In the genomic region with DNA sequence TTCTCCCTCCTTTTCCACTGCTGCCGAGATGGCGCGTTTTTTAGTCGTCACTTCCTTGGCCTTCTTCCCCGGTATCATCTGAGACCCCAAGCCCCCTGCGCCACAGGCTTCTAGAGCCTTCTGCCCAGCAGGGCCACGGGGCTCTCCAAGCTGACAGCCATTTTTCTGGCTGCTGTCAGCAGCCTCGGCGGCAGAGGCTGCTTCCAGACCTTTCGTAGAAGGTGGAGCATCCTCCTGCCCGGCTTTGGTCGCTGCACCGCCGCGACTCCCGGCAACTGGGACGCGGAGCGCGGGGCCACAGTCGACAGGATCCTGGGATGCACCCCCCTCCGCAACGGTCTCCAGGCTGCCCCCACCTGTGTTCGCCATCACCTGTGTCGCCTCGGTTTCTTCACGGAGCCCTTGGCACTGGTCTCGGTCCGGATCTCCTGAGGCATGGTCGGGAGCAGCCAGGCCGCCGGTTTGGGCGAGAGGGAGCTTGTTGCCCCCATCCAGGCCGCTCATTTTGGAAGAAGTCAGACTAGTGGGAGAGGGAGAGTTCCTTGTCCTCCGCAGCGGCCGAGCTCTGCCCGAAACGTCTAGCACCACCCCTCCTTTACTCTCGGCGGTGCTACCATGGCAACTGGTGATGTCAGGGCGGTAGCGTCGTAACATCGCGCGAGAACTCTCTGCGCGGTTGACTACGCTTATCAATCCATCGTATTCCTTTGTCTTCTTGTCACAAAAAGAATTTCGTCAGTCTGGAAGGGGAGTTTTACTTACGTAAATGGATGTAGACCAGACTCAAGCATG, we compare ENCODE assay signal across 1 cellular context.
A peak's percentile ranks its signal among the peaks of the same experiment; 100 is the strongest.
TF ChIP-seq lines count a peak whose summit lies in the region.

A gene (minus strand): TSS at position 571 of the 792 bp plus-strand sequence. CDS start 67 bp downstream, at position 504.

TF ChIP-seq in K562, 482 proteins besides CTCF, POLR2A, EP300 and RAD21 (continued from another document and continues in another):
- TF ChIP-seq, protein P1, sequence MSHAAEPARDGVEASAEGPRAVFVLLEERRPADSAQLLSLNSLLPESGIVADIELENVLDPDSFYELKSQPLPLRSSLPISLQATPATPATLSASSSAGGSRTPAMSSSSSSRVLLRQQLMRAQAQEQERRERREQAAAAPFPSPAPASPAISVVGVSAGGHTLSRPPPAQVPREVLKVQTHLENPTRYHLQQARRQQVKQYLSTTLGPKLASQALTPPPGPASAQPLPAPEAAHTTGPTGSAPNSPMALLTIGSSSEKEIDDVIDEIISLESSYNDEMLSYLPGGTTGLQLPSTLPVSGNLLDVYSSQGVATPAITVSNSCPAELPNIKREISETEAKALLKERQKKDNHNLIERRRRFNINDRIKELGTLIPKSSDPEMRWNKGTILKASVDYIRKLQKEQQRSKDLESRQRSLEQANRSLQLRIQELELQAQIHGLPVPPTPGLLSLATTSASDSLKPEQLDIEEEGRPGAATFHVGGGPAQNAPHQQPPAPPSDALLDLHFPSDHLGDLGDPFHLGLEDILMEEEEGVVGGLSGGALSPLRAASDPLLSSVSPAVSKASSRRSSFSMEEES (CRISPR knock-in tag; IDR thresholded peaks at IDR 0.05): no peak
- TF ChIP-seq, protein P2, sequence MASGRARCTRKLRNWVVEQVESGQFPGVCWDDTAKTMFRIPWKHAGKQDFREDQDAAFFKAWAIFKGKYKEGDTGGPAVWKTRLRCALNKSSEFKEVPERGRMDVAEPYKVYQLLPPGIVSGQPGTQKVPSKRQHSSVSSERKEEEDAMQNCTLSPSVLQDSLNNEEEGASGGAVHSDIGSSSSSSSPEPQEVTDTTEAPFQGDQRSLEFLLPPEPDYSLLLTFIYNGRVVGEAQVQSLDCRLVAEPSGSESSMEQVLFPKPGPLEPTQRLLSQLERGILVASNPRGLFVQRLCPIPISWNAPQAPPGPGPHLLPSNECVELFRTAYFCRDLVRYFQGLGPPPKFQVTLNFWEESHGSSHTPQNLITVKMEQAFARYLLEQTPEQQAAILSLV (tag; IDR thresholded peaks at IDR 0.05): no peak
- TF ChIP-seq HDAC3 (IDR thresholded peaks at IDR 0.05; ENCODE audit: borderline replicate concordance, partially characterized antibody) (no peak), MYBL2 (IDR thresholded peaks at IDR 0.05; ENCODE audit: low read depth) (no peak), MYBL2 (CRISPR knock-in tag; IDR thresholded peaks at IDR 0.05; ENCODE audit: borderline replicate concordance) (no peak), SREBF2 (CRISPR knock-in tag; IDR thresholded peaks at IDR 0.05) (no peak), GATAD2A (IDR thresholded peaks at IDR 0.05) (no peak), CEBPB (tag; IDR thresholded peaks at IDR 0.05) (peak; percentile 76), ZNF143 (CRISPR knock-in tag; IDR thresholded peaks at IDR 0.05) (no peak), CTBP1 (IDR thresholded peaks at IDR 0.05; ENCODE audit: borderline replicate concordance) (no peak), SMARCC2 (IDR thresholded peaks at IDR 0.05; ENCODE audit: low read depth) (no peak), ZNF766 (CRISPR knock-in tag; conservative IDR thresholded peaks at IDR 0.05) (no peak), ZKSCAN8 (CRISPR knock-in tag; IDR thresholded peaks at IDR 0.05) (no peak), SMAD4 (CRISPR knock-in tag; conservative IDR thresholded peaks at IDR 0.05) (no peak), XRCC3 (IDR thresholded peaks at IDR 0.05) (no peak), TAF9B (IDR thresholded peaks at IDR 0.05; ENCODE audit: partially characterized antibody) (no peak), ZNF584 (CRISPR knock-in tag; IDR thresholded peaks at IDR 0.05; ENCODE audit: low read depth) (no peak), PHB2 (IDR thresholded peaks at IDR 0.05; ENCODE audit: low read depth) (no peak), SMAD3 (CRISPR knock-in tag; conservative IDR thresholded peaks at IDR 0.05) (no peak), HMGN3 (IDR thresholded peaks at IDR 0.05; ENCODE audit: borderline replicate concordance, extremely low read depth, insufficient read length, low read depth, low read length) (no peak), ZFPM2 (CRISPR knock-in tag; IDR thresholded peaks at IDR 0.05) (no peak), ZZZ3 (IDR thresholded peaks at IDR 0.05) (no peak), ZNF165 (CRISPR knock-in tag; IDR thresholded peaks at IDR 0.05; ENCODE audit: borderline replicate concordance) (no peak), PTTG1 (tag; IDR thresholded peaks at IDR 0.05; ENCODE audit: low read depth) (no peak)
- TF ChIP-seq, protein P3, sequence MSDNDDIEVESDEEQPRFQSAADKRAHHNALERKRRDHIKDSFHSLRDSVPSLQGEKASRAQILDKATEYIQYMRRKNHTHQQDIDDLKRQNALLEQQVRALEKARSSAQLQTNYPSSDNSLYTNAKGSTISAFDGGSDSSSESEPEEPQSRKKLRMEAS (CRISPR knock-in tag; IDR thresholded peaks at IDR 0.05): peak; percentile 56; the same call in 1 of the 2 replicates
- TF ChIP-seq, protein P4, sequence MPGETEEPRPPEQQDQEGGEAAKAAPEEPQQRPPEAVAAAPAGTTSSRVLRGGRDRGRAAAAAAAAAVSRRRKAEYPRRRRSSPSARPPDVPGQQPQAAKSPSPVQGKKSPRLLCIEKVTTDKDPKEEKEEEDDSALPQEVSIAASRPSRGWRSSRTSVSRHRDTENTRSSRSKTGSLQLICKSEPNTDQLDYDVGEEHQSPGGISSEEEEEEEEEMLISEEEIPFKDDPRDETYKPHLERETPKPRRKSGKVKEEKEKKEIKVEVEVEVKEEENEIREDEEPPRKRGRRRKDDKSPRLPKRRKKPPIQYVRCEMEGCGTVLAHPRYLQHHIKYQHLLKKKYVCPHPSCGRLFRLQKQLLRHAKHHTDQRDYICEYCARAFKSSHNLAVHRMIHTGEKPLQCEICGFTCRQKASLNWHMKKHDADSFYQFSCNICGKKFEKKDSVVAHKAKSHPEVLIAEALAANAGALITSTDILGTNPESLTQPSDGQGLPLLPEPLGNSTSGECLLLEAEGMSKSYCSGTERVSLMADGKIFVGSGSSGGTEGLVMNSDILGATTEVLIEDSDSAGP (CRISPR knock-in tag; IDR thresholded peaks at IDR 0.05): no peak
- TF ChIP-seq, protein P5, sequence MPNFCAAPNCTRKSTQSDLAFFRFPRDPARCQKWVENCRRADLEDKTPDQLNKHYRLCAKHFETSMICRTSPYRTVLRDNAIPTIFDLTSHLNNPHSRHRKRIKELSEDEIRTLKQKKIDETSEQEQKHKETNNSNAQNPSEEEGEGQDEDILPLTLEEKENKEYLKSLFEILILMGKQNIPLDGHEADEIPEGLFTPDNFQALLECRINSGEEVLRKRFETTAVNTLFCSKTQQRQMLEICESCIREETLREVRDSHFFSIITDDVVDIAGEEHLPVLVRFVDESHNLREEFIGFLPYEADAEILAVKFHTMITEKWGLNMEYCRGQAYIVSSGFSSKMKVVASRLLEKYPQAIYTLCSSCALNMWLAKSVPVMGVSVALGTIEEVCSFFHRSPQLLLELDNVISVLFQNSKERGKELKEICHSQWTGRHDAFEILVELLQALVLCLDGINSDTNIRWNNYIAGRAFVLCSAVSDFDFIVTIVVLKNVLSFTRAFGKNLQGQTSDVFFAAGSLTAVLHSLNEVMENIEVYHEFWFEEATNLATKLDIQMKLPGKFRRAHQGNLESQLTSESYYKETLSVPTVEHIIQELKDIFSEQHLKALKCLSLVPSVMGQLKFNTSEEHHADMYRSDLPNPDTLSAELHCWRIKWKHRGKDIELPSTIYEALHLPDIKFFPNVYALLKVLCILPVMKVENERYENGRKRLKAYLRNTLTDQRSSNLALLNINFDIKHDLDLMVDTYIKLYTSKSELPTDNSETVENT (CRISPR knock-in tag; IDR thresholded peaks at IDR 0.05): no peak
- TF ChIP-seq, protein P6, sequence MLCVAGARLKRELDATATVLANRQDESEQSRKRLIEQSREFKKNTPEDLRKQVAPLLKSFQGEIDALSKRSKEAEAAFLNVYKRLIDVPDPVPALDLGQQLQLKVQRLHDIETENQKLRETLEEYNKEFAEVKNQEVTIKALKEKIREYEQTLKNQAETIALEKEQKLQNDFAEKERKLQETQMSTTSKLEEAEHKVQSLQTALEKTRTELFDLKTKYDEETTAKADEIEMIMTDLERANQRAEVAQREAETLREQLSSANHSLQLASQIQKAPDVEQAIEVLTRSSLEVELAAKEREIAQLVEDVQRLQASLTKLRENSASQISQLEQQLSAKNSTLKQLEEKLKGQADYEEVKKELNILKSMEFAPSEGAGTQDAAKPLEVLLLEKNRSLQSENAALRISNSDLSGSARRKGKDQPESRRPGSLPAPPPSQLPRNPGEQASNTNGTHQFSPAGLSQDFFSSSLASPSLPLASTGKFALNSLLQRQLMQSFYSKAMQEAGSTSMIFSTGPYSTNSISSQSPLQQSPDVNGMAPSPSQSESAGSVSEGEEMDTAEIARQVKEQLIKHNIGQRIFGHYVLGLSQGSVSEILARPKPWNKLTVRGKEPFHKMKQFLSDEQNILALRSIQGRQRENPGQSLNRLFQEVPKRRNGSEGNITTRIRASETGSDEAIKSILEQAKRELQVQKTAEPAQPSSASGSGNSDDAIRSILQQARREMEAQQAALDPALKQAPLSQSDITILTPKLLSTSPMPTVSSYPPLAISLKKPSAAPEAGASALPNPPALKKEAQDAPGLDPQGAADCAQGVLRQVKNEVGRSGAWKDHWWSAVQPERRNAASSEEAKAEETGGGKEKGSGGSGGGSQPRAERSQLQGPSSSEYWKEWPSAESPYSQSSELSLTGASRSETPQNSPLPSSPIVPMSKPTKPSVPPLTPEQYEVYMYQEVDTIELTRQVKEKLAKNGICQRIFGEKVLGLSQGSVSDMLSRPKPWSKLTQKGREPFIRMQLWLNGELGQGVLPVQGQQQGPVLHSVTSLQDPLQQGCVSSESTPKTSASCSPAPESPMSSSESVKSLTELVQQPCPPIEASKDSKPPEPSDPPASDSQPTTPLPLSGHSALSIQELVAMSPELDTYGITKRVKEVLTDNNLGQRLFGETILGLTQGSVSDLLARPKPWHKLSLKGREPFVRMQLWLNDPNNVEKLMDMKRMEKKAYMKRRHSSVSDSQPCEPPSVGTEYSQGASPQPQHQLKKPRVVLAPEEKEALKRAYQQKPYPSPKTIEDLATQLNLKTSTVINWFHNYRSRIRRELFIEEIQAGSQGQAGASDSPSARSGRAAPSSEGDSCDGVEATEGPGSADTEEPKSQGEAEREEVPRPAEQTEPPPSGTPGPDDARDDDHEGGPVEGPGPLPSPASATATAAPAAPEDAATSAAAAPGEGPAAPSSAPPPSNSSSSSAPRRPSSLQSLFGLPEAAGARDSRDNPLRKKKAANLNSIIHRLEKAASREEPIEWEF (CRISPR knock-in tag; IDR thresholded peaks at IDR 0.05): no peak
- TF ChIP-seq, protein P7, sequence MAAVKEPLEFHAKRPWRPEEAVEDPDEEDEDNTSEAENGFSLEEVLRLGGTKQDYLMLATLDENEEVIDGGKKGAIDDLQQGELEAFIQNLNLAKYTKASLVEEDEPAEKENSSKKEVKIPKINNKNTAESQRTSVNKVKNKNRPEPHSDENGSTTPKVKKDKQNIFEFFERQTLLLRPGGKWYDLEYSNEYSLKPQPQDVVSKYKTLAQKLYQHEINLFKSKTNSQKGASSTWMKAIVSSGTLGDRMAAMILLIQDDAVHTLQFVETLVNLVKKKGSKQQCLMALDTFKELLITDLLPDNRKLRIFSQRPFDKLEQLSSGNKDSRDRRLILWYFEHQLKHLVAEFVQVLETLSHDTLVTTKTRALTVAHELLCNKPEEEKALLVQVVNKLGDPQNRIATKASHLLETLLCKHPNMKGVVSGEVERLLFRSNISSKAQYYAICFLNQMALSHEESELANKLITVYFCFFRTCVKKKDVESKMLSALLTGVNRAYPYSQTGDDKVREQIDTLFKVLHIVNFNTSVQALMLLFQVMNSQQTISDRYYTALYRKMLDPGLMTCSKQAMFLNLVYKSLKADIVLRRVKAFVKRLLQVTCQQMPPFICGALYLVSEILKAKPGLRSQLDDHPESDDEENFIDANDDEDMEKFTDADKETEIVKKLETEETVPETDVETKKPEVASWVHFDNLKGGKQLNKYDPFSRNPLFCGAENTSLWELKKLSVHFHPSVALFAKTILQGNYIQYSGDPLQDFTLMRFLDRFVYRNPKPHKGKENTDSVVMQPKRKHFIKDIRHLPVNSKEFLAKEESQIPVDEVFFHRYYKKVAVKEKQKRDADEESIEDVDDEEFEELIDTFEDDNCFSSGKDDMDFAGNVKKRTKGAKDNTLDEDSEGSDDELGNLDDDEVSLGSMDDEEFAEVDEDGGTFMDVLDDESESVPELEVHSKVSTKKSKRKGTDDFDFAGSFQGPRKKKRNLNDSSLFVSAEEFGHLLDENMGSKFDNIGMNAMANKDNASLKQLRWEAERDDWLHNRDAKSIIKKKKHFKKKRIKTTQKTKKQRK (IDR thresholded peaks at IDR 0.05; ENCODE audit: borderline replicate concordance, low read depth, low read length): no peak
- TF ChIP-seq, protein P8, sequence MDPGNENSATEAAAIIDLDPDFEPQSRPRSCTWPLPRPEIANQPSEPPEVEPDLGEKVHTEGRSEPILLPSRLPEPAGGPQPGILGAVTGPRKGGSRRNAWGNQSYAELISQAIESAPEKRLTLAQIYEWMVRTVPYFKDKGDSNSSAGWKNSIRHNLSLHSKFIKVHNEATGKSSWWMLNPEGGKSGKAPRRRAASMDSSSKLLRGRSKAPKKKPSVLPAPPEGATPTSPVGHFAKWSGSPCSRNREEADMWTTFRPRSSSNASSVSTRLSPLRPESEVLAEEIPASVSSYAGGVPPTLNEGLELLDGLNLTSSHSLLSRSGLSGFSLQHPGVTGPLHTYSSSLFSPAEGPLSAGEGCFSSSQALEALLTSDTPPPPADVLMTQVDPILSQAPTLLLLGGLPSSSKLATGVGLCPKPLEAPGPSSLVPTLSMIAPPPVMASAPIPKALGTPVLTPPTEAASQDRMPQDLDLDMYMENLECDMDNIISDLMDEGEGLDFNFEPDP (CRISPR knock-in tag; IDR thresholded peaks at IDR 0.05): no peak
- TF ChIP-seq, protein P9, sequence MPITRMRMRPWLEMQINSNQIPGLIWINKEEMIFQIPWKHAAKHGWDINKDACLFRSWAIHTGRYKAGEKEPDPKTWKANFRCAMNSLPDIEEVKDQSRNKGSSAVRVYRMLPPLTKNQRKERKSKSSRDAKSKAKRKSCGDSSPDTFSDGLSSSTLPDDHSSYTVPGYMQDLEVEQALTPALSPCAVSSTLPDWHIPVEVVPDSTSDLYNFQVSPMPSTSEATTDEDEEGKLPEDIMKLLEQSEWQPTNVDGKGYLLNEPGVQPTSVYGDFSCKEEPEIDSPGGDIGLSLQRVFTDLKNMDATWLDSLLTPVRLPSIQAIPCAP (CRISPR knock-in tag; IDR thresholded peaks at IDR 0.05; ENCODE audit: borderline replicate concordance): no peak
- TF ChIP-seq, protein P10, sequence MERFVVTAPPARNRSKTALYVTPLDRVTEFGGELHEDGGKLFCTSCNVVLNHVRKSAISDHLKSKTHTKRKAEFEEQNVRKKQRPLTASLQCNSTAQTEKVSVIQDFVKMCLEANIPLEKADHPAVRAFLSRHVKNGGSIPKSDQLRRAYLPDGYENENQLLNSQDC (CRISPR knock-in tag; IDR thresholded peaks at IDR 0.05): no peak
- TF ChIP-seq, protein P11, sequence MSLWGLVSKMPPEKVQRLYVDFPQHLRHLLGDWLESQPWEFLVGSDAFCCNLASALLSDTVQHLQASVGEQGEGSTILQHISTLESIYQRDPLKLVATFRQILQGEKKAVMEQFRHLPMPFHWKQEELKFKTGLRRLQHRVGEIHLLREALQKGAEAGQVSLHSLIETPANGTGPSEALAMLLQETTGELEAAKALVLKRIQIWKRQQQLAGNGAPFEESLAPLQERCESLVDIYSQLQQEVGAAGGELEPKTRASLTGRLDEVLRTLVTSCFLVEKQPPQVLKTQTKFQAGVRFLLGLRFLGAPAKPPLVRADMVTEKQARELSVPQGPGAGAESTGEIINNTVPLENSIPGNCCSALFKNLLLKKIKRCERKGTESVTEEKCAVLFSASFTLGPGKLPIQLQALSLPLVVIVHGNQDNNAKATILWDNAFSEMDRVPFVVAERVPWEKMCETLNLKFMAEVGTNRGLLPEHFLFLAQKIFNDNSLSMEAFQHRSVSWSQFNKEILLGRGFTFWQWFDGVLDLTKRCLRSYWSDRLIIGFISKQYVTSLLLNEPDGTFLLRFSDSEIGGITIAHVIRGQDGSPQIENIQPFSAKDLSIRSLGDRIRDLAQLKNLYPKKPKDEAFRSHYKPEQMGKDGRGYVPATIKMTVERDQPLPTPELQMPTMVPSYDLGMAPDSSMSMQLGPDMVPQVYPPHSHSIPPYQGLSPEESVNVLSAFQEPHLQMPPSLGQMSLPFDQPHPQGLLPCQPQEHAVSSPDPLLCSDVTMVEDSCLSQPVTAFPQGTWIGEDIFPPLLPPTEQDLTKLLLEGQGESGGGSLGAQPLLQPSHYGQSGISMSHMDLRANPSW (CRISPR knock-in tag; IDR thresholded peaks at IDR 0.05): no peak
